In the genomic region with DNA sequence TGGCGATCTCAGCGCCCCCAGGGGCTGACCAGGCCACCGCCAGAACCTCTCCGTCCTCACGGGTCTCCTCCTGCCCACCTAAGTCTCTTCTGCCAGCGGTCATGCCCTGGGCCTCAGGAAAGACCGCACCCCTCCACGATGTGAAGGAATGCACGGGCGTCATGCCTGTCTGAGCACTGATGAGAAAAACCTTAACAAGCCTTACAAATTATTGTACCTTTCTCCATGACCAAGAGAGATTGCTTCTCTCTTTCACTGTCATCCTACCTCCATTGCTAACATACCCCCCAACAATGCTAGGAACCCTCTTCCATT, we compare ENCODE assay signal across 8 cellular contexts. TPM values are rescaled to one million over a fixed set of nuclear protein-coding genes. Genes with fewer than 3 reads are reported as not detected.
DNase-seq lines count a peak whose midpoint lies in the region; ATAC-seq and TF ChIP-seq lines count a peak whose summit lies in the region.
"Not testable (repeated sequence)": the region's sequence is repeated elsewhere in the genome, so short reads cannot be mapped to it uniquely, and the experiment has no call there.

No MANE protein-coding gene starts in this region.

- H3K27ac ChIP-seq in esophagus muscularis mucosa (replicated peaks in 1 of 4) (peak overlapping the region; percentile 91 to 96 (median 91)), thoracic aorta (peak overlapping the region; percentile 86 to 94)

- BruUV-seq in Calu3 (replicated peaks; lab: Mats Ljungman, UMichigan), result TSS peak; percentile 100

- not testable (repeated sequence) for H3K4me1 ChIP-seq in esophagus muscularis mucosa; thoracic aorta (ENCODE audit: control insufficient read depth in 1 of 2, low read depth in 2 of 2)

- TF ChIP-seq EP300 in esophagus muscularis mucosa (IDR thresholded peaks at IDR 0.05), result not testable (repeated sequence)

- in situ Hi-C loops in astrocyte of the spinal cord (cut with HindIII; ENCODE audit: low sequenced_read_pairs), result not testable (repeated sequence)

- H3K27ac Mint-ChIP-seq in Calu3 (ENCODE audit: unreplicated experiment), result peak overlapping the region; percentile 96
- H3K27ac Mint-ChIP-seq in T-helper 1 cell treated with Interleukin-12 subunit alpha and Interleukin-12 subunit beta and Interleukin-4 antibody, amounts not matched to agents 30 μg/mL and 1 μg/mL, for 36 hours, result peak overlapping the region; percentile 99

- peaks cover 16% of the 10 kb centered on the region for H3K36me3 Mint-ChIP-seq in Calu3 (ENCODE audit: insufficient read depth, unreplicated experiment)
- not testable (repeated sequence) for H3K36me3 Mint-ChIP-seq in T-helper 1 cell treated with Interleukin-12 subunit alpha and Interleukin-12 subunit beta and Interleukin-4 antibody, amounts not matched to agents 30 μg/mL and 1 μg/mL, for 36 hours (ENCODE audit: low read depth)

- H3K4me1 Mint-ChIP-seq in Calu3 (ENCODE audit: low read depth, unreplicated experiment); T-helper 1 cell treated with Interleukin-12 subunit alpha and Interleukin-12 subunit beta and Interleukin-4 antibody, amounts not matched to agents 30 μg/mL and 1 μg/mL, for 36 hours (ENCODE audit: low read depth): not testable (repeated sequence)

- TF ChIP-seq CTCF in Calu3 (IDR thresholded peaks at IDR 0.05; ENCODE audit: unreplicated experiment); astrocyte of the spinal cord (IDR thresholded peaks at IDR 0.05; ENCODE audit: low read depth, low read length); esophagus muscularis mucosa (IDR thresholded peaks at IDR 0.05); omental fat pad (IDR thresholded peaks at IDR 0.05); thoracic aorta (IDR thresholded peaks at IDR 0.05): not testable (repeated sequence)

- not testable (repeated sequence) for H3K9me3 Mint-ChIP-seq in Calu3 (ENCODE audit: low read depth, unreplicated experiment); T-helper 1 cell treated with Interleukin-12 subunit alpha and Interleukin-12 subunit beta and Interleukin-4 antibody, amounts not matched to agents 30 μg/mL and 1 μg/mL, for 36 hours

- intact Hi-C loops in Calu3 (cut with micrococcal nuclease; ENCODE audit: unreplicated experiment); esophagus muscularis mucosa (cut with DNase I); left colon (cut with DNase I, micrococcal nuclease): not testable (repeated sequence)

- peak overlapping the region; percentile 70 for H3K4me3 ChIP-seq in astrocyte of the spinal cord (ENCODE audit: low read depth, low read length)
- H3K4me3 ChIP-seq in esophagus muscularis mucosa, result peak overlapping the region; percentile 59 to 74 (median 66)
- H3K4me3 ChIP-seq in thoracic aorta, result peak overlapping the region; percentile 76

- not testable (repeated sequence) for TF ChIP-seq POLR2A in esophagus muscularis mucosa (IDR thresholded peaks at IDR 0.05; ENCODE audit: low read depth)

- ATAC-seq in HG03571 (IDR thresholded peaks at IDR 0.05; ENCODE audit: unreplicated experiment) (peak; percentile 8), left colon (peak; percentile 30), omental fat pad (ENCODE audit: low FRiP score) (peak; percentile 35), thoracic aorta (ENCODE audit: insufficient number of reproducible peaks, low FRiP score, low read depth) (peak; percentile 41)

- not testable (repeated sequence) for H3K27me3 Mint-ChIP-seq in Calu3 (ENCODE audit: unreplicated experiment); T-helper 1 cell treated with Interleukin-12 subunit alpha and Interleukin-12 subunit beta and Interleukin-4 antibody, amounts not matched to agents 30 μg/mL and 1 μg/mL, for 36 hours (ENCODE audit: low read depth)

- CTCF ChIA-PET in Calu3 (lab: Charles Lee), result interaction anchor here (0.6 to 1.1 kb wide), 2 partner anchors 60 to 674 kb away, joined by 3 read pairs; no protein-coding TSS in a partner anchor

- H3K36me3 ChIP-seq in esophagus muscularis mucosa, thoracic aorta: not testable (repeated sequence)

- not testable (repeated sequence) for H3K27me3 ChIP-seq in esophagus muscularis mucosa; thoracic aorta (replicated peaks; ENCODE audit: insufficient read depth)

- 4% methylated on average over 9 of the region's 10 CpGs for WGBS in esophagus muscularis mucosa

- not testable (repeated sequence) for DNase-seq in Calu3; astrocyte of the spinal cord (ENCODE audit: low read depth, low spot score); esophagus muscularis mucosa (ENCODE audit: extremely low spot score); left colon; omental fat pad (ENCODE audit: low spot score); thoracic aorta (ENCODE audit: low spot score)

- H3K4me3 Mint-ChIP-seq in Calu3 (ENCODE audit: low read depth, unreplicated experiment), result peak overlapping the region; percentile 86
- H3K4me3 Mint-ChIP-seq in T-helper 1 cell treated with Interleukin-12 subunit alpha and Interleukin-12 subunit beta and Interleukin-4 antibody, amounts not matched to agents 30 μg/mL and 1 μg/mL, for 36 hours, result peak overlapping the region; percentile 94

- H3K9me3 ChIP-seq in esophagus muscularis mucosa, thoracic aorta: not testable (repeated sequence)

RNA-seq across cellular contexts. Expression of gene FAM156A, which starts 22.9 kb away (rescaled TPM):
- total RNA-seq in Calu3 (2022) (18.0 and 19.7 TPM in 2 replicates), esophagus muscularis mucosa (10 to 100 TPM in 1 of 4 donors, 1 to 10 TPM in 3; 8.0 to 14.5 (median 8.8) TPM), left colon (10 to 100 TPM; 15.8 to 16.7 TPM), omental fat pad (10 to 100 TPM in 3 of 4 donors, 1 to 10 TPM in 1; 9.0 to 43.8 (median 15.2) TPM), thoracic aorta (10 to 100 TPM; 44.3 to 55.7 TPM)

RNA-seq across cellular contexts. Expression of gene FAM156B, which starts 38.3 kb away (rescaled TPM):
- total RNA-seq in Calu3 (2022) (8.4 and 9.3 TPM in 2 replicates), esophagus muscularis mucosa (10 to 100 TPM; 11.9 to 23.4 (median 14.9) TPM), left colon (10 to 100 TPM; 10.6 to 12.6 TPM), omental fat pad (10 to 100 TPM; 21.0 to 25.5 (median 24.5) TPM), thoracic aorta (10 to 100 TPM; 18.0 to 37.6 TPM)
